Comparison of ENCODE assay signal across 1 cellular context in genomic region chr22:21677606-21678443, GRCh38.
TF ChIP-seq lines count a peak whose summit lies in the region.

No MANE protein-coding gene starts in this region.

TF ChIP-seq in HepG2, 621 proteins besides CTCF, POLR2A, EP300 and RAD21 (continued from another document):
- TF ChIP-seq ZNF609 (CRISPR knock-in tag; IDR thresholded peaks at IDR 0.05; ENCODE audit: borderline replicate concordance) (peak; percentile 60; the same call in 1 of the 2 replicates), HNRNPL (IDR thresholded peaks at IDR 0.05; ENCODE audit: low read depth, low read length) (peak; percentile 95), KAT8 (CRISPR knock-in tag; IDR thresholded peaks at IDR 0.05) (0 out of 2 replicates have a peak, but pooled peaks have one; percentile 30), ZNF770 (CRISPR knock-in tag; IDR thresholded peaks at IDR 0.05) (peak; percentile 91), ZBTB33 (CRISPR knock-in tag; IDR thresholded peaks at IDR 0.05) (peak; percentile 91), ZFP37 (CRISPR knock-in tag; IDR thresholded peaks at IDR 0.05; ENCODE audit: borderline replicate concordance) (no peak), ZBTB42 (CRISPR knock-in tag; IDR thresholded peaks at IDR 0.05) (no peak), BCL3 (CRISPR knock-in tag; IDR thresholded peaks at IDR 0.05) (no peak), FOXK2 (IDR thresholded peaks at IDR 0.05) (peak; percentile 82), FOXJ3 (CRISPR knock-in tag; IDR thresholded peaks at IDR 0.05; ENCODE audit: borderline replicate concordance) (no peak), ZNF580 (CRISPR knock-in tag; IDR thresholded peaks at IDR 0.05; ENCODE audit: borderline replicate concordance, low read depth) (peak; percentile 59; the same call in 1 of the 2 replicates), CCAR2 (optimal IDR thresholded peaks at IDR 0.05; ENCODE audit: low read depth, low read length) (no peak)
